Comparison of ENCODE assay signal across 10 cellular contexts in genomic region chr7:155371884-155372781, GRCh38.
DNase-seq lines count a peak whose midpoint lies in the region; ATAC-seq lines count a peak whose summit lies in the region.
"Had no signal": no experiment of that assay in that cellular context is flagged by ENCODE, and none has a peak within 500 bp of the region (broad histone marks: within the 10 kb centered on the region; RNA-seq: fewer than 3 reads in every experiment).

No MANE protein-coding gene starts in this region.

- in situ Hi-C loops in KBM-7 (cut with MboI; ENCODE audit: low pct_unique_long_range_greater_than_20kb, low sequenced_read_pairs), result no loop called here

- no peaks in the 10 kb centered on the region for H3K9me3 ChIP-seq in iPS-18c (ENCODE audit: control insufficient read depth, insufficient read depth, low read length)

- peak; percentile 27 for DNase-seq in stimulated activated CD4-positive, alpha-beta T cell treated with anti-CD3 and anti-CD28 coated beads, Interleukin-4, amount 100 ng/mL, for 1 hour
- DNase-seq in stimulated activated CD4-positive, alpha-beta T cell treated with anti-CD3 and anti-CD28 coated beads, Interleukin-4, amount 100 ng/mL, for 24 hours, result no peak
- DNase-seq in RPMI8226 (peak; percentile 53), KBM-7 (no peak), sciatic nerve (ENCODE audit: low spot score) (no peak), midbrain (lab: John Stamatoyannopoulos, UW) (no peak), SKM-1 (lab: John Stamatoyannopoulos, UW; ENCODE audit: unreplicated experiment) (no peak)
- DNase-seq: activated naive CD4-positive, alpha-beta T cell treated with Interleukin-2 at 50 U/mL for 16 hours; NCI-H1105 had no signal

- H3K4me3 ChIP-seq in iPS-18c (ENCODE audit: insufficient read depth, low read depth, low read length), result peak overlapping the region; percentile 20

- intact Hi-C loops in sciatic nerve (cut with DNase I), result no loop called here

- ATAC-seq in sciatic nerve, result no peak

Comparison
In these comparisons a context has a peak if more than half of its experiments do, and no peak if none do; other contexts are left out.
1. DNase-seq: peak in stimulated activated CD4-positive, alpha-beta T cell treated with anti-CD3 and anti-CD28 coated beads, Interleukin-4, amount 100 ng/mL, for 1 hour (single experiment) and RPMI8226 (single experiment); none in stimulated activated CD4-positive, alpha-beta T cell treated with anti-CD3 and anti-CD28 coated beads, Interleukin-4, amount 100 ng/mL, for 24 hours (single experiment), KBM-7 (single experiment), sciatic nerve (single experiment), midbrain (single experiment) and SKM-1 (single experiment).